Comparison of ENCODE assay signal across 9 cellular contexts in genomic region chr2:100262555-100263320, GRCh38. TPM values are rescaled to one million over a fixed set of nuclear protein-coding genes. Genes with fewer than 3 reads are reported as not detected.
DNase-seq lines count a peak whose midpoint lies in the region; ATAC-seq and TF ChIP-seq lines count a peak whose summit lies in the region.
"Had no signal": no experiment of that assay in that cellular context is flagged by ENCODE, and none has a peak within 500 bp of the region (broad histone marks: within the 10 kb centered on the region; RNA-seq: fewer than 3 reads in every experiment).

No MANE protein-coding gene starts in this region.

- H3K36me3 Mint-ChIP-seq in activated CD8-positive, alpha-beta memory T cell treated with anti-CD3 and anti-CD28 coated beads, Interleukin-2, amount 10 ng/mL, durations not matched to agents 7 days and 5 days = no peaks in the 10 kb centered on the region
- H3K36me3 Mint-ChIP-seq in stimulated activated memory B cell treated with anti-CD40 and anti-IgM and Interleukin-4, amounts not matched to agents 10 μg/mL and 1 μg/mL and 100 μg/mL, for 72 hours = no peaks in the 10 kb centered on the region

- no peak overlapping the region for H3K4me3 Mint-ChIP-seq in activated CD8-positive, alpha-beta memory T cell treated with anti-CD3 and anti-CD28 coated beads, Interleukin-2, amount 10 ng/mL, durations not matched to agents 7 days and 5 days
- H3K4me3 Mint-ChIP-seq in stimulated activated memory B cell treated with anti-CD40 and anti-IgM and Interleukin-4, amounts not matched to agents 10 μg/mL and 1 μg/mL and 100 μg/mL, for 72 hours = no peak overlapping the region

- no peaks in the 10 kb centered on the region for H3K4me1 Mint-ChIP-seq in activated CD8-positive, alpha-beta memory T cell treated with anti-CD3 and anti-CD28 coated beads, Interleukin-2, amount 10 ng/mL, durations not matched to agents 7 days and 5 days
- peaks cover 7% of the 10 kb centered on the region for H3K4me1 Mint-ChIP-seq in stimulated activated memory B cell treated with anti-CD40 and anti-IgM and Interleukin-4, amounts not matched to agents 10 μg/mL and 1 μg/mL and 100 μg/mL, for 72 hours

- no peaks in the 10 kb centered on the region for H3K27me3 Mint-ChIP-seq in activated CD8-positive, alpha-beta memory T cell treated with anti-CD3 and anti-CD28 coated beads, Interleukin-2, amount 10 ng/mL, durations not matched to agents 7 days and 5 days
- H3K27me3 Mint-ChIP-seq in stimulated activated memory B cell treated with anti-CD40 and anti-IgM and Interleukin-4, amounts not matched to agents 10 μg/mL and 1 μg/mL and 100 μg/mL, for 72 hours = peaks cover 1% of the 10 kb centered on the region

- intact Hi-C loops in mucosa of descending colon (cut with DNase I, micrococcal nuclease) = loop anchor here (5.0 kb wide), 2 partner anchors 120 to 125 kb away; no protein-coding TSS in a partner anchor

- H3K9me3 Mint-ChIP-seq in activated CD8-positive, alpha-beta memory T cell treated with anti-CD3 and anti-CD28 coated beads, Interleukin-2, amount 10 ng/mL, durations not matched to agents 7 days and 5 days (ENCODE audit: low read depth) = no peaks in the 10 kb centered on the region
- H3K9me3 Mint-ChIP-seq in stimulated activated memory B cell treated with anti-CD40 and anti-IgM and Interleukin-4, amounts not matched to agents 10 μg/mL and 1 μg/mL and 100 μg/mL, for 72 hours = no peaks in the 10 kb centered on the region

- TF ChIP-seq CTCF in epithelial cell of esophagus (IDR thresholded peaks at IDR 0.05; ENCODE audit: insufficient read depth, low read depth, low read length, missing control alignments) (peak; percentile 98), mucosa of descending colon (IDR thresholded peaks at IDR 0.05) (peak; percentile 97)

- DNase-seq in COLO668 (lab: John Stamatoyannopoulos, UW; ENCODE audit: unreplicated experiment) (peak; percentile 54), GOT3 (lab: John Stamatoyannopoulos, UW) (peak; percentile 7), NCI-H69 (lab: John Stamatoyannopoulos, UW) (peak; percentile 56), epithelial cell of esophagus (ENCODE audit: low read depth) (peak; percentile 51), mucosa of descending colon (peak; percentile 65 to 67 (median 66))
- DNase-seq in activated CD8-positive, alpha-beta memory T cell treated with anti-CD3 and anti-CD28 coated beads, Interleukin-2, amount 10 ng/mL, durations not matched to agents 7 days and 5 days = peak; percentile 69

- H3K9me3 ChIP-seq in mucosa of descending colon = no peaks in the 10 kb centered on the region

- ATAC-seq in activated CD8-positive, alpha-beta memory T cell treated with anti-CD3 and anti-CD28 coated beads, Interleukin-2, amount 10 ng/mL, durations not matched to agents 7 days and 5 days = peak; percentile 60
- ATAC-seq in mucosa of descending colon (peak; percentile 76), GM19023 (IDR thresholded peaks at IDR 0.05; ENCODE audit: unreplicated experiment) (no peak)
- peak; percentile 60 for ATAC-seq in stimulated activated memory B cell treated with anti-CD40 and anti-IgM and Interleukin-4, amounts not matched to agents 10 μg/mL and 1 μg/mL and 100 μg/mL, for 72 hours

- no peaks in the 10 kb centered on the region for H3K36me3 ChIP-seq in mucosa of descending colon (ENCODE audit: low read depth)

- H3K27ac Mint-ChIP-seq in activated CD8-positive, alpha-beta memory T cell treated with anti-CD3 and anti-CD28 coated beads, Interleukin-2, amount 10 ng/mL, durations not matched to agents 7 days and 5 days = no peak overlapping the region
- no peak overlapping the region for H3K27ac Mint-ChIP-seq in stimulated activated memory B cell treated with anti-CD40 and anti-IgM and Interleukin-4, amounts not matched to agents 10 μg/mL and 1 μg/mL and 100 μg/mL, for 72 hours

- H3K4me3 ChIP-seq in epithelial cell of esophagus (ENCODE audit: low read length) (no peak overlapping the region), mucosa of descending colon (no peak overlapping the region)
- H3K4me3 ChIP-seq: SK-N-MC had no signal

- H3K4me1 ChIP-seq in mucosa of descending colon (ENCODE audit: low read depth) = no peaks in the 10 kb centered on the region

- CTCF ChIA-PET in activated CD8-positive, alpha-beta memory T cell treated with anti-CD3 and anti-CD28 coated beads, Interleukin-2, amount 10 ng/mL, durations not matched to agents 7 days and 5 days (lab: Charles Lee) = interaction anchor here (0.7 to 8.5 kb wide), 24 partner anchors 8 to 704 kb away, joined by 3 to 149 read pairs (median 4); partner anchors contain the start of gene PDCL3

RNA-seq across cellular contexts. Expression of gene LONRF2, which starts 59.6 kb away (rescaled TPM):
- under 1 TPM; 0.15 to 0.21 TPM for total RNA-seq in activated CD8-positive, alpha-beta memory T cell treated with anti-CD3 and anti-CD28 coated beads, Interleukin-2, amount 10 ng/mL, durations not matched to agents 7 days and 5 days
- total RNA-seq in mucosa of descending colon = 10 to 100 TPM in 1 of 3 donors, under 1 TPM in 2; 0.41 to 19.9 (median 0.67) TPM

Comparison
In these comparisons a context has a peak if more than half of its experiments do, and no peak if none do; other contexts are left out.
1. DNase-seq: peak in every context shown above with its lines; median percentile 69 in activated CD8-positive, alpha-beta memory T cell treated with anti-CD3 and anti-CD28 coated beads, Interleukin-2, amount 10 ng/mL, durations not matched to agents 7 days and 5 days; 66 in mucosa of descending colon; 56 in NCI-H69; 54 in COLO668; 51 in epithelial cell of esophagus; 7 in GOT3.